28 cellular contexts compared by ENCODE assay signal in the genomic region with DNA sequence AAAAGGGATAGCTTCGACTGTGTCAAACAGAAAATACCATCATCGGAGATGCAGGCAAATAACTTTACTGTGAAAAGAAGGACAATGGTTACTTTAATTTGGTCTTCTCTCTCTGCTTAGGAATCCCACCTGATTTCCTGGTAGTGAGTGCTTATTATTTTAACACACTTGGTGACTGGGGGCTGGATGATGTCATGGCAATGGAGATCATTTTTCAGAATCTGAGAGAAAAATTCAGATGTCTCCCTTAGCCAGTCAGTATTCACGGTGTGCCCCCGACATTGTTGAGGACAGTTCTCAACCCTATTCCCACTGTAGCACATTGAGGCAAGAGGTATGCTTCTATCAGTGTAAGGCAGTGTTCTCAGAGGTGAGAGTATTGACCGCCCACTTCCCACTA.
"Had no signal": no experiment of that assay in that cellular context is flagged by ENCODE, and none has a peak within 500 bp of the region (broad histone marks: within the 10 kb centered on the region; RNA-seq: fewer than 3 reads in every experiment).

No MANE protein-coding gene starts in this region.

- H3K27me3 ChIP-seq: dorsolateral prefrontal cortex, esophagus muscularis mucosa, foreskin keratinocyte, gastrocnemius medialis, gastroesophageal sphincter, heart right ventricle had no signal

- DNase-seq: colonic mucosa; cortex of kidney; dermis blood vessel endothelial cell; dorsolateral prefrontal cortex; effector CD4-positive, alpha-beta T cell; effector CD8-positive, alpha-beta T cell; effector memory CD4-positive, alpha-beta T cell; effector memory CD8-positive, alpha-beta T cell; endodermal cell; erythroblast; esophagus squamous epithelium; foreskin fibroblast; foreskin melanocyte; gastrocnemius medialis; glutamatergic neuron; head of caudate nucleus; heart left ventricle; heart right ventricle had no signal

- FAIRE-seq: colon, endometrium, endothelial cell of umbilical vein, frontal cortex had no signal

- ATAC-seq: effector memory CD8-positive, alpha-beta T cell; esophagus mucosa; foreskin keratinocyte; gastrocnemius medialis; gastroesophageal sphincter; heart left ventricle; heart right ventricle had no signal

- H3K36me3 ChIP-seq: colonic mucosa, esophagus muscularis mucosa, esophagus squamous epithelium, gastrocnemius medialis, gastroesophageal sphincter, heart left ventricle, heart right ventricle had no signal

- H3K9me3 ChIP-seq: colonic mucosa, esophagus muscularis mucosa, esophagus squamous epithelium, gastrocnemius medialis, gastroesophageal sphincter, heart left ventricle, heart right ventricle had no signal

- H3K27ac ChIP-seq: colonic mucosa, coronary artery, dorsolateral prefrontal cortex, epithelial cell of prostate, esophagus muscularis mucosa, esophagus squamous epithelium, foreskin keratinocyte, gastrocnemius medialis, gastroesophageal sphincter, heart left ventricle, heart right ventricle had no signal

- H3K4me3 ChIP-seq: colonic mucosa, coronary artery, dorsolateral prefrontal cortex, esophagus muscularis mucosa, esophagus squamous epithelium, gastrocnemius medialis, gastroesophageal sphincter, heart left ventricle, heart right ventricle had no signal

- H3K4me1 ChIP-seq: colonic mucosa, foreskin keratinocyte had no signal
